ENCODE assay signal across 1 cellular context in genomic region chr1:234618726-234619049, GRCh38.
TF ChIP-seq lines count a peak whose summit lies in the region.

No MANE protein-coding gene starts in this region.

TF ChIP-seq in IMR-90, 13 proteins besides CTCF, POLR2A, EP300 and RAD21 (continued from another document):
- TF ChIP-seq RFX5 (IDR thresholded peaks at IDR 0.05; ENCODE audit: low read depth, low read length) (no peak), CHD1 (IDR thresholded peaks at IDR 0.05; ENCODE audit: low read depth, low read length) (no peak)
TF ChIP-seq in IMR-90: peak in this region for 0.
